Comparison of ENCODE assay signal across 18 cellular contexts in the genomic region with DNA sequence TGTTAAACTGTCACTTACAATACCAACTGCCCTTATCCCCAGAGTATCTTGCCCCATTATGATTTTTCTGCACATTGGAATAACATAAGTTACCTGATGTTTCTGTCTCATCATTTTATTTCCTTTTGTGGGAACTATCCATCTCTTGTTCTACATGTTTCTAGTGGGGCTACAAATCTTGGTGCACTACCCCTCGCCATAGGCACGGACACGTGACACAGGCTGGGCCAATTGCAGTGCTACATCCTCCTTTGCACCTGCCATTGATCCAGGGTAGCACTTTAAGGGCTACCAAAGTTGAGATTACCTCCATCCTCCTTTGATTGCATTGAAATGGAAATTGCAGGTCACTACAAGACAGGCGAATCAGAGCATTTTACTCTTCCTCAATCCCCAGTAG. TPM values are rescaled to one million over a fixed set of nuclear protein-coding genes. Genes with fewer than 3 reads are reported as not detected.
A peak's percentile ranks its signal among the peaks of the same experiment; 100 is the strongest.
DNase-seq lines count a peak whose midpoint lies in the region; ATAC-seq, FAIRE-seq and TF ChIP-seq lines count a peak whose summit lies in the region.
"Had no signal": no experiment of that assay in that cellular context is flagged by ENCODE, and none has a peak within 500 bp of the region (broad histone marks: within the 10 kb centered on the region; RNA-seq: fewer than 3 reads in every experiment).

No MANE protein-coding gene starts in this region.

- no peak overlapping the region for H3K27ac ChIP-seq in HepG2 (ENCODE audit: extremely low read length, insufficient read depth, low read length)
- H3K27ac ChIP-seq in right lobe of liver: no peak overlapping the region
- no peak overlapping the region for H3K27ac ChIP-seq in SK-N-SH (ENCODE audit: low read depth in 2 of 2, low read length in 1 of 2)
- H3K27ac ChIP-seq: body of pancreas, right atrium auricular region had no signal

- in situ Hi-C loops in HepG2 (cut with HindIII; ENCODE audit: extremely low pct_ligation_motif_present, low pct_unique_long_range_greater_than_20kb): no loop called here

- WGBS in HepG2 (ENCODE audit: low lambda C conversion rate): 7% methylated on average over 4 of the region's 4 CpGs
- WGBS in right lobe of liver (ENCODE audit: insufficient coverage, low coverage, low lambda C conversion rate, missing lambda C conversion rate): 49% methylated on average over 4 of the region's 4 CpGs
- WGBS in SK-N-SH (ENCODE audit: low lambda C conversion rate): 20% methylated on average over 4 of the region's 4 CpGs

- no peak overlapping the region for H3K4me3 Mint-ChIP-seq in stimulated activated naive B cell treated with anti-CD40 and anti-IgM and Interleukin-4, amounts not matched to agents 10 μg/mL and 1 μg/mL and 100 μg/mL, for 72 hours
- H3K4me3 Mint-ChIP-seq: activated CD4-positive, alpha-beta memory T cell treated with anti-CD3 and anti-CD28 coated beads for 36 hours; endodermal cell; natural killer cell had no signal

- TF ChIP-seq EP300 in HepG2 (IDR thresholded peaks at IDR 0.05; ENCODE audit: low read depth in 2 of 2, low read length in 2 of 2) (no peak), HepG2 (CRISPR knock-in tag; IDR thresholded peaks at IDR 0.05; ENCODE audit: borderline replicate concordance) (no peak), SK-N-SH (IDR thresholded peaks at IDR 0.05; ENCODE audit: borderline replicate concordance in 1 of 2, low read depth in 1 of 2, low read length in 1 of 2) (no peak)

- intact Hi-C loops in HepG2 (cut with micrococcal nuclease; ENCODE audit: unreplicated experiment): no loop called here
- intact Hi-C loops in right lobe of liver (cut with DNase I): no loop called here
- intact Hi-C loops in Right ventricle myocardium inferior (cut with DNase I): no loop called here

- H3K9ac ChIP-seq in HepG2 (ENCODE audit: insufficient read depth, low read depth, low read length) (no peak overlapping the region), SK-N-SH (no peak overlapping the region)

- no peak for TF ChIP-seq RAD21 in HepG2 (CRISPR knock-in tag; IDR thresholded peaks at IDR 0.05)
- no peak for TF ChIP-seq RAD21 in SK-N-SH (IDR thresholded peaks at IDR 0.05; ENCODE audit: low read length)

- H3F3A ChIP-seq in SK-N-SH (replicated peaks; ENCODE audit: insufficient read depth): no peaks in the 10 kb centered on the region

- H3K79me2 ChIP-seq in HepG2 (ENCODE audit: insufficient read depth, low read length) (no peaks in the 10 kb centered on the region), SK-N-SH (ENCODE audit: insufficient read depth) (no peaks in the 10 kb centered on the region)

- no peaks in the 10 kb centered on the region for H3K9me3 ChIP-seq in HepG2 (ENCODE audit: low read length)
- H3K9me3 ChIP-seq in right lobe of liver: no peaks in the 10 kb centered on the region
- no peaks in the 10 kb centered on the region for H3K9me3 ChIP-seq in SK-N-SH
- H3K9me3 ChIP-seq: body of pancreas had no signal

- ATAC-seq in HepG2: no peak
- no peak for ATAC-seq in right lobe of liver
- ATAC-seq in stimulated activated naive B cell treated with anti-CD40 and anti-IgM and Interleukin-4, amounts not matched to agents 10 μg/mL and 1 μg/mL and 100 μg/mL, for 72 hours (replicated peaks): peak; percentile 27 to 56
- no peak for ATAC-seq in Right ventricle myocardium inferior
- ATAC-seq: body of pancreas, left lobe of liver, natural killer cell had no signal

- peaks cover 29 to 32% of the 10 kb centered on the region in 2 donors for H3K27me3 Mint-ChIP-seq in stimulated activated naive B cell treated with anti-CD40 and anti-IgM and Interleukin-4, amounts not matched to agents 10 μg/mL and 1 μg/mL and 100 μg/mL, for 72 hours

- DNase-seq in HepG2 (ENCODE audit: low spot score): no peak
- DNase-seq in right lobe of liver: no peak
- DNase-seq in LNCaP clone FGC (ENCODE audit: low read depth): peak; percentile 10
- peak; percentile 33 for DNase-seq in SK-N-SH
- DNase-seq in stimulated activated naive B cell treated with anti-CD40 and anti-IgM and Interleukin-4, amounts not matched to agents 10 μg/mL and 1 μg/mL and 100 μg/mL, for 72 hours: no peak
- no peak for DNase-seq in RCC 7860 (ENCODE audit: low spot score)
- no peak for DNase-seq in mesenteric fat pad (ENCODE audit: low spot score)
- DNase-seq in Right ventricle myocardium inferior (ENCODE audit: missing footprints): no peak
- DNase-seq: activated CD4-positive, alpha-beta memory T cell treated with anti-CD3 and anti-CD28 coated beads for 36 hours; activated gamma-delta T cell; body of pancreas; endodermal cell; GDM1; natural killer cell; NCI-H510A treated with DMSO at 0.1 percent for 48 hours had no signal

- TF ChIP-seq POLR2A in HepG2 (IDR thresholded peaks at IDR 0.05; ENCODE audit: insufficient read depth in 1 of 2, low read depth in 2 of 2, low read length in 2 of 2): no peak
- TF ChIP-seq POLR2A in right lobe of liver (IDR thresholded peaks at IDR 0.05): no peak

- H3K27ac Mint-ChIP-seq in stimulated activated naive B cell treated with anti-CD40 and anti-IgM and Interleukin-4, amounts not matched to agents 10 μg/mL and 1 μg/mL and 100 μg/mL, for 72 hours: no peak overlapping the region
- H3K27ac Mint-ChIP-seq: activated CD4-positive, alpha-beta memory T cell treated with anti-CD3 and anti-CD28 coated beads for 36 hours; endodermal cell; natural killer cell had no signal

- no peaks in the 10 kb centered on the region for H3K4me1 ChIP-seq in HepG2 (ENCODE audit: insufficient read depth, low read length)
- no peaks in the 10 kb centered on the region for H3K4me1 ChIP-seq in right lobe of liver
- H3K4me1 ChIP-seq in SK-N-SH (ENCODE audit: control insufficient read depth in 1 of 2, insufficient read depth in 2 of 2, low read depth in 1 of 2, low read length in 1 of 2): no peaks in the 10 kb centered on the region
- H3K4me1 ChIP-seq: body of pancreas, right atrium auricular region had no signal

- POLR2A ChIA-PET in HepG2 (lab: Yijun Ruan, JAX): no interaction called here
- POLR2A ChIA-PET in SK-N-SH (lab: Yijun Ruan, JAX): no interaction called here

- TF ChIP-seq CTCF in HepG2 (CRISPR knock-in tag; IDR thresholded peaks at IDR 0.05) (no peak), right lobe of liver (IDR thresholded peaks at IDR 0.05) (no peak), LNCaP clone FGC (IDR thresholded peaks at IDR 0.05; ENCODE audit: control insufficient read depth, extremely low read depth, insufficient read depth) (no peak), SK-N-SH (IDR thresholded peaks at IDR 0.05) (no peak)

- FAIRE-seq in HepG2 (lab: Jason Lieb, UNC): no peak
- FAIRE-seq in RCC 7860 (lab: Jason Lieb, UNC): no peak

- peaks cover 2 to 6% of the 10 kb centered on the region in 2 experiments; a peak in 2 of 5 replicates for H3K27me3 ChIP-seq in HepG2 (ENCODE audit: control insufficient read depth in 1 of 2, insufficient read depth in 2 of 2, low read length in 2 of 2)
- H3K27me3 ChIP-seq in right lobe of liver: no peaks in the 10 kb centered on the region
- H3K27me3 ChIP-seq in SK-N-SH (ENCODE audit: insufficient read depth): no peaks in the 10 kb centered on the region
- H3K27me3 ChIP-seq: right atrium auricular region had no signal

- no peak overlapping the region for H3K4me2 ChIP-seq in HepG2 (ENCODE audit: low read depth, low read length)
- H3K4me2 ChIP-seq in SK-N-SH: no peak overlapping the region

- H3K36me3 ChIP-seq in HepG2 (replicated peaks in 1 of 2; ENCODE audit: control insufficient read depth in 1 of 2, insufficient read depth in 2 of 2, low read length in 2 of 2): no peaks in the 10 kb centered on the region
- no peaks in the 10 kb centered on the region for H3K36me3 ChIP-seq in right lobe of liver
- H3K36me3 ChIP-seq in SK-N-SH (replicated peaks in 1 of 2; ENCODE audit: control insufficient read depth in 1 of 2, insufficient read depth in 2 of 2, low read length in 1 of 2): no peaks in the 10 kb centered on the region
- H3K36me3 ChIP-seq: right atrium auricular region had no signal

- no peak overlapping the region for H3K4me3 ChIP-seq in HepG2 (replicated peaks in 1 of 3; ENCODE audit: insufficient read depth in 1 of 3, low read depth in 2 of 3, low read length in 3 of 3)
- H3K4me3 ChIP-seq in right lobe of liver: no peak overlapping the region
- H3K4me3 ChIP-seq in LNCaP clone FGC (ENCODE audit: low read depth, low read length): no peak overlapping the region
- no peak overlapping the region for H3K4me3 ChIP-seq in SK-N-SH (ENCODE audit: low read depth in 2 of 2, low read length in 1 of 2)
- H3K4me3 ChIP-seq: body of pancreas, right atrium auricular region had no signal

- H2AFZ ChIP-seq in HepG2 (ENCODE audit: low read length) (no peak overlapping the region), SK-N-SH (ENCODE audit: low read depth) (no peak overlapping the region; the same call in 1 of the 2 replicates)

- no peaks in the 10 kb centered on the region for H4K20me1 ChIP-seq in HepG2 (ENCODE audit: insufficient read depth, low read length)
- no peaks in the 10 kb centered on the region for H4K20me1 ChIP-seq in SK-N-SH (ENCODE audit: insufficient read depth)

- BruUV-seq in HepG2 (replicated peaks; lab: Mats Ljungman, UMichigan): no TSS peak

- H3K9me3 Mint-ChIP-seq in stimulated activated naive B cell treated with anti-CD40 and anti-IgM and Interleukin-4, amounts not matched to agents 10 μg/mL and 1 μg/mL and 100 μg/mL, for 72 hours: peaks cover 9 to 20% of the 10 kb centered on the region in 2 donors
- H3K9me3 Mint-ChIP-seq: natural killer cell had no signal

- no peaks in the 10 kb centered on the region for H3K36me3 Mint-ChIP-seq in stimulated activated naive B cell treated with anti-CD40 and anti-IgM and Interleukin-4, amounts not matched to agents 10 μg/mL and 1 μg/mL and 100 μg/mL, for 72 hours
- H3K36me3 Mint-ChIP-seq: activated CD4-positive, alpha-beta memory T cell treated with anti-CD3 and anti-CD28 coated beads for 36 hours; natural killer cell had no signal

- peaks cover 2 to 6% of the 10 kb centered on the region in 2 donors for H3K4me1 Mint-ChIP-seq in stimulated activated naive B cell treated with anti-CD40 and anti-IgM and Interleukin-4, amounts not matched to agents 10 μg/mL and 1 μg/mL and 100 μg/mL, for 72 hours
- H3K4me1 Mint-ChIP-seq: endodermal cell, natural killer cell had no signal

- CTCF ChIA-PET in HepG2 (lab: Yijun Ruan, JAX; ENCODE audit: low intra/inter-chr PET ratio, low total read pairs): no interaction called here
- CTCF ChIA-PET in SK-N-SH (lab: Yijun Ruan, JAX): interaction anchor here (2.5 kb wide), 1 partner anchor 68 kb away, joined by 9 read pairs; no protein-coding TSS in a partner anchor

- H3K9me2 ChIP-seq in SK-N-SH: no peaks in the 10 kb centered on the region

RNA-seq across cellular contexts. Expression of gene SYT17, which starts 14.2 kb away (rescaled TPM):
- 0.14 TPM in 1 of 2 replicates, not detected in the other for total RNA-seq in HepG2 (2016; rRNA removed; fragmentation: Illumina TruSeq; extraction: Trizol)
- total RNA-seq in HepG2 (2016; cell fraction: cytosol; rRNA removed; fragmentation: Illumina TruSeq; extraction: Trizol; ENCODE audit: low read depth): not detected in 2 replicates
- total RNA-seq in HepG2 (2016; cell fraction: insoluble cytoplasmic fraction; rRNA removed; fragmentation: Illumina TruSeq; extraction: Trizol): not detected in 2 replicates
- not detected in 2 replicates for total RNA-seq in HepG2 (2016; cell fraction: membrane; rRNA removed; fragmentation: Illumina TruSeq; extraction: Trizol)
- 0.34 TPM in 1 of 2 replicates, not detected in the other for total RNA-seq in HepG2 (2016; cell fraction: nucleus; rRNA removed; fragmentation: Illumina TruSeq; extraction: Trizol)
- 0.44 and 0.85 TPM in 2 replicates for polyA plus RNA-seq in HepG2 (2011; rRNA removed)
- polyA plus RNA-seq in HepG2 (2011; cell fraction: cytosol; rRNA removed): 0.12 and 0.22 TPM in 2 replicates
- polyA plus RNA-seq in HepG2 (2011; cell fraction: nucleus; rRNA removed): 0.50 and 1.0 TPM in 2 replicates
- 0.07 TPM in 1 of 2 replicates, not detected in the other for polyA plus RNA-seq in HepG2 (2012)
- 0.08 TPM in 1 of 2 replicates, not detected in the other for polyA plus RNA-seq in HepG2 (2016; cell fraction: cytosol; fragmentation: Illumina TruSeq; extraction: Trizol; ENCODE audit: low read depth)
- polyA plus RNA-seq in HepG2 (2016; cell fraction: insoluble cytoplasmic fraction; fragmentation: Illumina TruSeq; extraction: Trizol; ENCODE audit: low read depth): not detected in 2 replicates
- polyA plus RNA-seq in HepG2 (2016; cell fraction: membrane; fragmentation: Illumina TruSeq; extraction: Trizol; ENCODE audit: low read depth): 0.16 TPM in 1 of 2 replicates, not detected in the other
- 0.67 TPM in 1 of 2 replicates, not detected in the other for polyA plus RNA-seq in HepG2 (2016; cell fraction: nucleus; fragmentation: Illumina TruSeq; extraction: Trizol; ENCODE audit: insufficient read depth, low read depth)
- polyA minus RNA-seq in HepG2 (2011; rRNA and poly(A)+ RNA removed; ENCODE audit: low replicate concordance): 0.56 and 0.72 TPM in 2 replicates
- polyA minus RNA-seq in HepG2 (2011; cell fraction: cytosol; rRNA and poly(A)+ RNA removed): not detected in 2 replicates
- 0.13 and 1.1 TPM in 2 replicates for polyA minus RNA-seq in HepG2 (2011; cell fraction: nucleus; rRNA and poly(A)+ RNA removed)
- total RNA-seq in right lobe of liver: 10 to 100 TPM in 3 of 6 experiments, 1 to 10 TPM in 3; 8.2 to 14.1 (median 9.5) TPM
- polyA plus RNA-seq in SK-N-SH (2012; rRNA removed): 0.21 and 0.39 TPM in 2 replicates
- polyA plus RNA-seq in SK-N-SH (2012; cell fraction: cytosol; rRNA removed): 0.23 and 0.33 TPM in 2 replicates
- 0.50 and 0.66 TPM in 2 replicates for polyA plus RNA-seq in SK-N-SH (2012; cell fraction: nucleus; rRNA removed)
- 1.1 TPM for total RNA-seq in mesenteric fat pad
- 0.54 TPM for total RNA-seq in Right ventricle myocardium inferior
- total RNA-seq: T-helper 1 cell treated with Interleukin-12 subunit alpha and Interleukin-12 subunit beta and Interleukin-4 antibody, amounts not matched to agents 30 ng/mL and 1 ng/mL, for 36 hours had no signal

RNA-seq across cellular contexts. Expression of gene ITPRIPL2, which starts 40.1 kb away (rescaled TPM):
- total RNA-seq in HepG2 (2016; rRNA removed; fragmentation: Illumina TruSeq; extraction: Trizol): 11.7 and 12.6 TPM in 2 replicates
- 1.3 and 1.4 TPM in 2 replicates for total RNA-seq in HepG2 (2016; cell fraction: cytosol; rRNA removed; fragmentation: Illumina TruSeq; extraction: Trizol; ENCODE audit: low read depth)
- total RNA-seq in HepG2 (2016; cell fraction: insoluble cytoplasmic fraction; rRNA removed; fragmentation: Illumina TruSeq; extraction: Trizol): 9.9 and 12.5 TPM in 2 replicates
- 6.5 and 6.9 TPM in 2 replicates for total RNA-seq in HepG2 (2016; cell fraction: membrane; rRNA removed; fragmentation: Illumina TruSeq; extraction: Trizol)
- 12.3 and 13.3 TPM in 2 replicates for total RNA-seq in HepG2 (2016; cell fraction: nucleus; rRNA removed; fragmentation: Illumina TruSeq; extraction: Trizol)
- polyA plus RNA-seq in HepG2 (2011; rRNA removed): 5.9 and 7.6 TPM in 2 replicates
- 5.4 and 6.5 TPM in 2 replicates for polyA plus RNA-seq in HepG2 (2011; cell fraction: cytosol; rRNA removed)
- 13.1 and 13.2 TPM in 2 replicates for polyA plus RNA-seq in HepG2 (2011; cell fraction: nucleus; rRNA removed)
- polyA plus RNA-seq in HepG2 (2012): 4.2 and 5.8 TPM in 2 replicates
- 0.55 and 0.58 TPM in 2 replicates for polyA plus RNA-seq in HepG2 (2016; cell fraction: cytosol; fragmentation: Illumina TruSeq; extraction: Trizol; ENCODE audit: low read depth)
- 4.7 and 5.5 TPM in 2 replicates for polyA plus RNA-seq in HepG2 (2016; cell fraction: insoluble cytoplasmic fraction; fragmentation: Illumina TruSeq; extraction: Trizol; ENCODE audit: low read depth)
- 1.4 and 1.5 TPM in 2 replicates for polyA plus RNA-seq in HepG2 (2016; cell fraction: membrane; fragmentation: Illumina TruSeq; extraction: Trizol; ENCODE audit: low read depth)
- polyA plus RNA-seq in HepG2 (2016; cell fraction: nucleus; fragmentation: Illumina TruSeq; extraction: Trizol; ENCODE audit: insufficient read depth, low read depth): 10.7 and 12.0 TPM in 2 replicates
- 13.8 and 32.7 TPM in 2 replicates for polyA minus RNA-seq in HepG2 (2011; rRNA and poly(A)+ RNA removed; ENCODE audit: low replicate concordance)
- 17.7 TPM in 2 replicates for polyA minus RNA-seq in HepG2 (2011; cell fraction: cytosol; rRNA and poly(A)+ RNA removed)
- polyA minus RNA-seq in HepG2 (2011; cell fraction: nucleus; rRNA and poly(A)+ RNA removed): 13.6 and 16.7 TPM in 2 replicates
- total RNA-seq in right lobe of liver: 10 to 100 TPM; 12.2 to 23.5 (median 17.7) TPM
- 4.3 and 4.7 TPM in 2 replicates for polyA plus RNA-seq in SK-N-SH (2012; rRNA removed)
- 5.3 and 5.5 TPM in 2 replicates for polyA plus RNA-seq in SK-N-SH (2012; cell fraction: cytosol; rRNA removed)
- polyA plus RNA-seq in SK-N-SH (2012; cell fraction: nucleus; rRNA removed): 4.5 and 5.3 TPM in 2 replicates
- total RNA-seq in mesenteric fat pad: 89.8 TPM
- 15.3 TPM for total RNA-seq in Right ventricle myocardium inferior

Comparison
In these comparisons a context has a peak if more than half of its experiments do, and no peak if none do; other contexts are left out.
1. ATAC-seq: peak in stimulated activated naive B cell treated with anti-CD40 and anti-IgM and Interleukin-4, amounts not matched to agents 10 μg/mL and 1 μg/mL and 100 μg/mL, for 72 hours (2 of 2); none in HepG2 (single experiment), right lobe of liver (0 of 4) and Right ventricle myocardium inferior (single experiment).
2. DNase-seq: peak in LNCaP clone FGC (single experiment) and SK-N-SH (single experiment); none in HepG2 (single experiment), right lobe of liver (0 of 3), stimulated activated naive B cell treated with anti-CD40 and anti-IgM and Interleukin-4, amounts not matched to agents 10 μg/mL and 1 μg/mL and 100 μg/mL, for 72 hours (single experiment), RCC 7860 (single experiment), mesenteric fat pad (single experiment) and Right ventricle myocardium inferior (single experiment).
3. Of the 25 proteins assayed by ChIP-seq in both HepG2 and SK-N-SH: peak only in HepG2: none; only in SK-N-SH: YY1; in both: none; in neither: 23; mixed calls (peak in some experiments, not most) for 1.